8 cellular contexts compared by ENCODE assay signal in genomic region chr12:19967486-19967885, GRCh38.
DNase-seq lines count a peak whose midpoint lies in the region; ATAC-seq, FAIRE-seq and TF ChIP-seq lines count a peak whose summit lies in the region.

No MANE protein-coding gene starts in this region.

- TF ChIP-seq EP300 in GM12878 (IDR thresholded peaks at IDR 0.05; ENCODE audit: borderline replicate concordance in 1 of 2, control insufficient read depth in 1 of 2, low read depth in 2 of 2, low read length in 2 of 2): no peak

- H3K27ac ChIP-seq in GM12878 (ENCODE audit: control insufficient read depth, insufficient read depth): no peak overlapping the region

- intact Hi-C loops in GM12878 (cut with micrococcal nuclease; ENCODE audit: unreplicated experiment): no loop called here

- H2AFZ ChIP-seq in GM12878 (ENCODE audit: control insufficient read depth, low read depth, low read length): no peak overlapping the region

- no peak for TF ChIP-seq POLR2A in GM12878 (IDR thresholded peaks at IDR 0.05; ENCODE audit: low read depth, low read length)

- H3K4me2 ChIP-seq in GM12878 (ENCODE audit: control insufficient read depth, insufficient read depth): no peak overlapping the region

- peaks cover under 1% of the 10 kb centered on the region for H3K4me1 ChIP-seq in GM12878 (ENCODE audit: control insufficient read depth, insufficient read depth, low read length)

- SMC1A ChIA-PET in GM12878 (lab: Charles Lee; ENCODE audit: uncharacterized antibody, unreplicated experiment): interaction anchor here (0.7 kb wide), 1 partner anchor 10 kb away, joined by 3 read pairs; no protein-coding TSS in a partner anchor

- in situ Hi-C loops in GM12878 (cut with MboI): no loop called here
- in situ Hi-C loops in GM13976 (cut with MboI; ENCODE audit: low sequenced_read_pairs, unreplicated experiment): no loop called here

- TF ChIP-seq RAD21 in GM12878 (IDR thresholded peaks at IDR 0.05; ENCODE audit: insufficient read depth, low read depth, low read length): no peak

- DNase-seq in Ammon's horn (ENCODE audit: low spot score) (peak; percentile 73), NCI-H1417 treated with DMSO at 0.1 percent for 48 hours (lab: John Stamatoyannopoulos, UW) (peak; percentile 13), GM12878 (ENCODE audit: low read depth, low spot score) (peak; percentile 19), medulla oblongata (ENCODE audit: extremely low spot score) (peak; percentile 36), NCI-H2196 (lab: John Stamatoyannopoulos, UW; ENCODE audit: unreplicated experiment) (no peak), GM13976 (ENCODE audit: low spot score) (no peak)
- DNase-seq in activated CD4-positive, alpha-beta T cell treated with anti-CD3 and anti-CD28 coated beads, Interleukin-2, amount 50 U/mL, for 48 hours: no peak

- H3K79me2 ChIP-seq in GM12878 (ENCODE audit: control insufficient read depth, insufficient read depth, low read length): no peaks in the 10 kb centered on the region

- POLR2A ChIA-PET in GM12878 (lab: Charles Lee): interaction anchor here (0.6 to 0.7 kb wide), 2 partner anchors 61 to 306 kb away, joined by 6 to 7 read pairs; no protein-coding TSS in a partner anchor

- 2% methylated on average over 2 of the region's 2 CpGs for WGBS in GM12878 (ENCODE audit: insufficient coverage, insufficient replicate concordance, low lambda C conversion rate, missing lambda C conversion rate)

- no peaks in the 10 kb centered on the region for H3K27me3 ChIP-seq in GM12878 (replicated peaks in 1 of 2; ENCODE audit: control insufficient read depth in 2 of 2, insufficient read depth in 2 of 2, low read length in 1 of 2)

- H3K36me3 ChIP-seq in GM12878 (ENCODE audit: control insufficient read depth in 2 of 2, insufficient read depth in 2 of 2, low read length in 1 of 2): no peaks in the 10 kb centered on the region

- H3K9ac ChIP-seq in GM12878 (ENCODE audit: control insufficient read depth, insufficient read depth, low read length): no peak overlapping the region

- CTCF ChIA-PET in GM12878 (lab: Yijun Ruan, JAX): no interaction called here

- no peaks in the 10 kb centered on the region; the same call in 2 of the 3 replicates for H3K9me3 ChIP-seq in GM12878 (replicated peaks; ENCODE audit: control insufficient read depth, insufficient read depth, low read length)

- H4K20me1 ChIP-seq in GM12878 (ENCODE audit: control insufficient read depth, insufficient read depth): no peaks in the 10 kb centered on the region

- RAD21 ChIA-PET in GM12878 (lab: Charles Lee; ENCODE audit: unreplicated experiment): interaction anchor here (0.7 to 0.9 kb wide), 2 partner anchors 11 to 637 kb away, joined by 3 to 5 read pairs; no protein-coding TSS in a partner anchor

- ATAC-seq in GM12878: peak; percentile 66
- no peak for ATAC-seq in HG03045 (IDR thresholded peaks at IDR 0.05; ENCODE audit: unreplicated experiment)

- no TSS peak for BruUV-seq in GM12878 (replicated peaks; lab: Mats Ljungman, UMichigan)

- no peak for TF ChIP-seq CTCF in GM12878 (IDR thresholded peaks at IDR 0.05 in 2 of 3, conservative IDR thresholded peaks at IDR 0.05 in 1 of 3; ENCODE audit: control insufficient read depth in 2 of 3, extremely low read depth in 1 of 3, insufficient read depth in 1 of 3, low read depth in 3 of 3, low read length in 3 of 3)
- no peak for TF ChIP-seq CTCF in GM13976 (IDR thresholded peaks at IDR 0.05; ENCODE audit: borderline replicate concordance, control extremely low read depth, extremely low read depth, insufficient read depth, missing control alignments)

- no peak for FAIRE-seq in GM12878 (lab: Jason Lieb, UNC)

- no peak overlapping the region for H3K4me3 ChIP-seq in GM12878

TF ChIP-seq in GM12878, 131 proteins besides CTCF, POLR2A, EP300 and RAD21:
- TF ChIP-seq NR2C1 (IDR thresholded peaks at IDR 0.05) (no peak), PAX5 (IDR thresholded peaks at IDR 0.05; ENCODE audit: borderline replicate concordance, low read depth, low read length) (peak; percentile 71; the same call in 1 of the 2 replicates), SPI1 (IDR thresholded peaks at IDR 0.05; ENCODE audit: borderline replicate concordance, insufficient read depth, low read depth, low read length) (peak; percentile 57; the same call in 1 of the 2 replicates), NR2F1 (conservative IDR thresholded peaks at IDR 0.05) (no peak)

Comparison
In these comparisons a context has a peak if more than half of its experiments do, and no peak if none do; other contexts are left out.
1. DNase-seq: peak in Ammon's horn (single experiment), NCI-H1417 treated with DMSO at 0.1 percent for 48 hours (single experiment), GM12878 (single experiment) and medulla oblongata (single experiment); none in NCI-H2196 (single experiment), GM13976 (single experiment) and activated CD4-positive, alpha-beta T cell treated with anti-CD3 and anti-CD28 coated beads, Interleukin-2, amount 50 U/mL, for 48 hours (0 of 2).